24 cellular contexts compared by ENCODE assay signal in genomic region chr4:21130606-21131005, GRCh38.
DNase-seq lines count a peak whose midpoint lies in the region; ATAC-seq, FAIRE-seq and TF ChIP-seq lines count a peak whose summit lies in the region.
"Had no signal": no experiment of that assay in that cellular context is flagged by ENCODE, and none has a peak within 500 bp of the region (broad histone marks: within the 10 kb centered on the region; RNA-seq: fewer than 3 reads in every experiment).

No MANE protein-coding gene starts in this region.

- no peaks in the 10 kb centered on the region for H3K36me3 ChIP-seq in HepG2 (replicated peaks in 1 of 2; ENCODE audit: control insufficient read depth in 1 of 2, insufficient read depth in 2 of 2, low read length in 2 of 2)
- H3K36me3 ChIP-seq in right lobe of liver, result no peaks in the 10 kb centered on the region
- no peaks in the 10 kb centered on the region for H3K36me3 ChIP-seq in K562 (ENCODE audit: control insufficient read depth, insufficient read depth, low read length)
- H3K36me3 ChIP-seq in smooth muscle cell (ENCODE audit: low read depth), result no peaks in the 10 kb centered on the region
- H3K36me3 ChIP-seq: BE2C, BLaER1 had no signal

- H3K27me3 ChIP-seq in HepG2 (ENCODE audit: control insufficient read depth in 1 of 2, insufficient read depth in 2 of 2, low read length in 2 of 2), result no peaks in the 10 kb centered on the region
- H3K27me3 ChIP-seq in right lobe of liver, result no peaks in the 10 kb centered on the region
- H3K27me3 ChIP-seq in K562 (ENCODE audit: control insufficient read depth in 2 of 2, insufficient read depth in 2 of 2, low read length in 2 of 2), result no peaks in the 10 kb centered on the region
- no peaks in the 10 kb centered on the region for H3K27me3 ChIP-seq in smooth muscle cell (ENCODE audit: low read depth)
- H3K27me3 ChIP-seq: BE2C, BLaER1 had no signal

- ATAC-seq in HepG2 (no peak), right lobe of liver (no peak), K562 (no peak)
- ATAC-seq: GM12878 had no signal

- no peak for FAIRE-seq in HepG2 (lab: Jason Lieb, UNC)
- no peak for FAIRE-seq in K562 (lab: Jason Lieb, UNC)
- FAIRE-seq: GM12878, GM12892, GM18507 had no signal

- TF ChIP-seq RAD21 in HepG2 (CRISPR knock-in tag; IDR thresholded peaks at IDR 0.05) (no peak), K562 (CRISPR knock-in tag; conservative IDR thresholded peaks at IDR 0.05 in 1 of 2, IDR thresholded peaks at IDR 0.05 in 1 of 2) (no peak)

- H3K4me2 ChIP-seq in HepG2 (ENCODE audit: low read depth, low read length), result no peak overlapping the region
- H3K4me2 ChIP-seq in K562 (ENCODE audit: insufficient read depth, low read length), result no peak overlapping the region
- peak overlapping the region; percentile 53 for H3K4me2 ChIP-seq in smooth muscle cell
- H3K4me2 ChIP-seq: BLaER1 had no signal

- no peak for TF ChIP-seq EP300 in HepG2 (IDR thresholded peaks at IDR 0.05; ENCODE audit: low read depth in 2 of 2, low read length in 2 of 2)
- no peak for TF ChIP-seq EP300 in HepG2 (CRISPR knock-in tag; IDR thresholded peaks at IDR 0.05; ENCODE audit: borderline replicate concordance)
- no peak for TF ChIP-seq EP300 in K562 (IDR thresholded peaks at IDR 0.05; ENCODE audit: low read length)

- H3K9ac ChIP-seq in HepG2 (ENCODE audit: insufficient read depth, low read depth, low read length) (no peak overlapping the region), K562 (ENCODE audit: insufficient read depth in 1 of 2, low read depth in 2 of 2, low read length in 2 of 2) (no peak overlapping the region), smooth muscle cell (ENCODE audit: low read depth) (no peak overlapping the region)
- H3K9ac ChIP-seq: BLaER1 had no signal

- CTCF ChIA-PET in HepG2 (lab: Yijun Ruan, JAX; ENCODE audit: low intra/inter-chr PET ratio, low total read pairs) (no interaction called here), K562 (lab: Yijun Ruan, JAX; ENCODE audit: low intra/inter-chr PET ratio) (no interaction called here)

- in situ Hi-C loops in HepG2 (cut with HindIII; ENCODE audit: extremely low pct_ligation_motif_present, low pct_unique_long_range_greater_than_20kb) (loop anchor here (10.0 kb wide), 1 partner anchor 356 kb away; no protein-coding TSS in a partner anchor), K562 (cut with MboI) (no loop called here)

- TF ChIP-seq POLR2A in HepG2 (IDR thresholded peaks at IDR 0.05; ENCODE audit: insufficient read depth in 1 of 2, low read depth in 2 of 2, low read length in 2 of 2) (no peak), right lobe of liver (IDR thresholded peaks at IDR 0.05) (no peak), K562 (conservative IDR thresholded peaks at IDR 0.05) (no peak)

- H3K79me2 ChIP-seq in HepG2 (ENCODE audit: insufficient read depth, low read length), result no peaks in the 10 kb centered on the region
- H3K79me2 ChIP-seq in K562 (ENCODE audit: control insufficient read depth, insufficient read depth, low read length), result no peaks in the 10 kb centered on the region
- H3K79me2 ChIP-seq in smooth muscle cell (ENCODE audit: low read depth), result no peaks in the 10 kb centered on the region

- H2AFZ ChIP-seq in HepG2 (ENCODE audit: low read length), result no peak overlapping the region
- H2AFZ ChIP-seq in K562 (ENCODE audit: low read depth, low read length), result no peak overlapping the region
- H2AFZ ChIP-seq in smooth muscle cell (ENCODE audit: low read depth), result no peak overlapping the region

- no peaks in the 10 kb centered on the region for H3F3A ChIP-seq in smooth muscle cell (ENCODE audit: low read depth)

- no peaks in the 10 kb centered on the region for H3K9me1 ChIP-seq in K562 (ENCODE audit: control insufficient read depth, insufficient read depth, low read length)

- H3K9me3 ChIP-seq in HepG2 (ENCODE audit: low read length) (peaks cover 46% of the 10 kb centered on the region), right lobe of liver (no peaks in the 10 kb centered on the region), K562 (replicated peaks; ENCODE audit: control insufficient read depth, insufficient read depth, low read depth, low read length) (0 out of 2 replicates have a peak, but pooled peaks cover 2% of the 10 kb centered on the region), smooth muscle cell (replicated peaks; ENCODE audit: low read depth) (no peaks in the 10 kb centered on the region)
- H3K9me3 ChIP-seq: BE2C, BLaER1 had no signal

- POLR2A ChIA-PET in HepG2 (lab: Yijun Ruan, JAX) (no interaction called here), K562 (lab: Yijun Ruan, JAX) (no interaction called here)

- no peaks in the 10 kb centered on the region for H4K20me1 ChIP-seq in HepG2 (ENCODE audit: insufficient read depth, low read length)
- H4K20me1 ChIP-seq in K562 (replicated peaks; ENCODE audit: control insufficient read depth, insufficient read depth, low read length), result no peaks in the 10 kb centered on the region
- no peaks in the 10 kb centered on the region for H4K20me1 ChIP-seq in smooth muscle cell (ENCODE audit: low read depth)
- H4K20me1 ChIP-seq: BLaER1 had no signal

- TF ChIP-seq CTCF in HepG2 (CRISPR knock-in tag; IDR thresholded peaks at IDR 0.05), result no peak
- TF ChIP-seq CTCF in right lobe of liver (IDR thresholded peaks at IDR 0.05), result no peak
- no peak for TF ChIP-seq CTCF in K562 (IDR thresholded peaks at IDR 0.05 in 2 of 3, conservative IDR thresholded peaks at IDR 0.05 in 1 of 3; ENCODE audit: insufficient read depth in 2 of 3, low read depth in 1 of 3, low read length in 3 of 3)
- no peak for TF ChIP-seq CTCF in smooth muscle cell (IDR thresholded peaks at IDR 0.05; ENCODE audit: borderline replicate concordance, insufficient read depth, poor library complexity, severe bottlenecking)

- no peak for DNase-seq in HepG2 (ENCODE audit: low spot score)
- no peak for DNase-seq in right lobe of liver
- no peak for DNase-seq in K562 (ENCODE audit: extremely low read depth in 1 of 4, low spot score in 3 of 4)
- no peak for DNase-seq in smooth muscle cell (lab: John Stamatoyannopoulos, UW; ENCODE audit: unreplicated experiment)
- DNase-seq in NCI-H524 (lab: John Stamatoyannopoulos, UW), result no peak
- no peak for DNase-seq in activated CD4-positive, alpha-beta T cell treated with anti-CD3 and anti-CD28 coated beads, Interleukin-2, amount 50 U/mL, for 48 hours
- DNase-seq: ACHN; BE2C; C1 segment of cervical spinal cord; CD4-positive, alpha-beta memory T cell; CD4-positive, CD25-positive, alpha-beta regulatory T cell; CD8-positive, alpha-beta memory T cell; COR-L47; DMS 273 treated with DMSO at 0.1 percent for 48 hours; DMS153; DMS53; DMS79; DND-41; GDM1 had no signal

- H3K4me1 ChIP-seq in HepG2 (ENCODE audit: insufficient read depth, low read length), result no peaks in the 10 kb centered on the region
- H3K4me1 ChIP-seq in right lobe of liver, result no peaks in the 10 kb centered on the region
- no peaks in the 10 kb centered on the region for H3K4me1 ChIP-seq in K562 (replicated peaks in 1 of 2; ENCODE audit: control insufficient read depth in 2 of 2, insufficient read depth in 2 of 2, low read length in 2 of 2)
- no peaks in the 10 kb centered on the region for H3K4me1 ChIP-seq in smooth muscle cell (ENCODE audit: low read depth)
- H3K4me1 ChIP-seq: BE2C, BLaER1 had no signal

- intact Hi-C loops in HepG2 (cut with micrococcal nuclease; ENCODE audit: unreplicated experiment), result no loop called here
- intact Hi-C loops in right lobe of liver (cut with DNase I), result no loop called here
- intact Hi-C loops in K562 (cut with micrococcal nuclease), result no loop called here

- H3K4me3 ChIP-seq in HepG2 (replicated peaks in 1 of 3; ENCODE audit: insufficient read depth in 1 of 3, low read depth in 2 of 3, low read length in 3 of 3) (no peak overlapping the region), right lobe of liver (no peak overlapping the region), K562 (no peak overlapping the region), smooth muscle cell (no peak overlapping the region)
- H3K4me3 ChIP-seq: BLaER1, GM12878 had no signal

- BruUV-seq in HepG2 (replicated peaks; lab: Mats Ljungman, UMichigan), result no TSS peak
- BruUV-seq in K562 (replicated peaks; lab: Mats Ljungman, UMichigan), result no TSS peak

- H3K27ac ChIP-seq in HepG2 (ENCODE audit: extremely low read length, insufficient read depth, low read length) (no peak overlapping the region), right lobe of liver (no peak overlapping the region), K562 (ENCODE audit: extremely low read depth, low read depth, low read length) (no peak overlapping the region), smooth muscle cell (ENCODE audit: low read depth) (no peak overlapping the region)
- H3K27ac ChIP-seq: 22Rv1, BLaER1 had no signal

TF ChIP-seq in HepG2, 621 proteins besides CTCF, POLR2A, EP300 and RAD21:
- TF ChIP-seq MAFK (conservative IDR thresholded peaks at IDR 0.05 in 1 of 2, IDR thresholded peaks at IDR 0.05 in 1 of 2; ENCODE audit: low read length in 2 of 2), result peak; percentile 63 to 80
- peak; percentile 61; the same call in 1 of the 2 replicates for TF ChIP-seq NFE2L2 (IDR thresholded peaks at IDR 0.05; ENCODE audit: low read length)
- peak; percentile 53; the same call in 1 of the 2 replicates for TF ChIP-seq MAFF (IDR thresholded peaks at IDR 0.05; ENCODE audit: low read depth, low read length)
- TF ChIP-seq MED1 (CRISPR knock-in tag; IDR thresholded peaks at IDR 0.05), result no peak
- no peak for TF ChIP-seq ZNF564 (CRISPR knock-in tag; IDR thresholded peaks at IDR 0.05)

TF ChIP-seq in K562, 482 proteins besides CTCF, POLR2A, EP300 and RAD21:
- TF ChIP-seq MAFF (IDR thresholded peaks at IDR 0.05; ENCODE audit: low read length), result peak; percentile 30; the same call in 1 of the 2 replicates
- peak; percentile 44 for TF ChIP-seq MAFG (tag; conservative IDR thresholded peaks at IDR 0.05)
- peak; percentile 41; the same call in 1 of the 2 replicates for TF ChIP-seq ZNF316 (IDR thresholded peaks at IDR 0.05)
- TF ChIP-seq MAFK (IDR thresholded peaks at IDR 0.05; ENCODE audit: low read length), result peak; percentile 13; the same call in 1 of the 2 replicates
- TF ChIP-seq ZNF695 (CRISPR knock-in tag; IDR thresholded peaks at IDR 0.05), result no peak
TF ChIP-seq in K562: peak in this region for 4.

Comparison
In these comparisons a context has a peak if more than half of its experiments do, and no peak if none do; other contexts are left out.
1. Of the 241 proteins assayed by ChIP-seq in both HepG2 and K562: peak only in HepG2: none; only in K562: MAFG; in both: MAFF and MAFK; in neither: 238.